8 cellular contexts compared by ENCODE assay signal in the genomic region with DNA sequence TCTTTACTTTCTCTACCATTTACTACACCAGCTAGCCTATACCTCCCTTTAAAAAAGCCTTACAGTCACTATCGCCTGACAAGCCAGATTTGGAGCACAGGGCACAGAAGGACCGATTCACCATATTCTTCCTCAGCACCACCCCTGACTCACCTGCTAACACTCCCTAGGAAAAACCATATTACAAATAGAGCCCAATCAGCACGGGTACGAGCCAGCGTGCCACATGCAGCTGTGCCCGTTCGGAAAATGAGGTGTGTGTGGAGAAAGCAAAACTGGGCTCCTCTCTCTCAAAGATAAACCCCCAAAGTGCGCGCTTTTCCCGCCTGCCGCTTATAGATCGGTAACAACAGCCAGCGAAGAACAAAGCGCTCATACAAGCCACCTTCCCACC. TPM values are rescaled to one million over a fixed set of nuclear protein-coding genes. Genes with fewer than 3 reads are reported as not detected.
DNase-seq lines count a peak whose midpoint lies in the region; ATAC-seq and TF ChIP-seq lines count a peak whose summit lies in the region.

No MANE protein-coding gene starts in this region.

- no peak for TF ChIP-seq POLR2A in heart left ventricle (IDR thresholded peaks at IDR 0.05)
- no peak for TF ChIP-seq POLR2A in GM18505 (IDR thresholded peaks at IDR 0.05; ENCODE audit: borderline replicate concordance, extremely low read depth, insufficient read depth, insufficient read length)

- peaks cover 4 to 59% (median 43%) of the 10 kb centered on the region in 12 donors for H3K4me1 ChIP-seq in heart left ventricle
- peaks cover 13 to 27% (median 24%) of the 10 kb centered on the region in 3 donors for H3K4me1 ChIP-seq in skeletal muscle tissue (ENCODE audit: control insufficient read depth in 3 of 3, insufficient read depth in 3 of 3, low read length in 3 of 3)

- H3K36me3 ChIP-seq in heart left ventricle (peaks cover 0 to 47% (median 42%) of the 10 kb centered on the region in 9 donors), skeletal muscle tissue (ENCODE audit: control insufficient read depth in 3 of 3, insufficient read depth in 3 of 3, low read length in 3 of 3) (peaks cover 13 to 32% (median 20%) of the 10 kb centered on the region in 3 donors)

- H3K4me3 ChIP-seq in heart left ventricle (peak overlapping the region; percentile 64 to 99 (median 93)), skeletal muscle tissue (ENCODE audit: low read length in 3 of 3) (peak overlapping the region; percentile 83 to 97 (median 96))

- H3K9ac ChIP-seq in skeletal muscle tissue (ENCODE audit: low read depth in 1 of 3, low read length in 3 of 3): peak overlapping the region; percentile 98 to 100 (median 99)

- H3K27ac ChIP-seq in heart left ventricle (peak overlapping the region; percentile 95 to 100 (median 99)), skeletal muscle tissue (ENCODE audit: low read depth, low read length) (peak overlapping the region; percentile 100)

- peaks cover 58% of the 10 kb centered on the region for H3K36me3 Mint-ChIP-seq in activated CD4-positive, alpha-beta memory T cell treated with anti-CD3 and anti-CD28 coated beads for 36 hours

- peak overlapping the region; percentile 98 for H3K27ac Mint-ChIP-seq in activated CD4-positive, alpha-beta memory T cell treated with anti-CD3 and anti-CD28 coated beads for 36 hours

- no peaks in the 10 kb centered on the region for H3K9me3 Mint-ChIP-seq in activated CD4-positive, alpha-beta memory T cell treated with anti-CD3 and anti-CD28 coated beads for 36 hours

- H3K27me3 Mint-ChIP-seq in activated CD4-positive, alpha-beta memory T cell treated with anti-CD3 and anti-CD28 coated beads for 36 hours: no peaks in the 10 kb centered on the region

- no peak for TF ChIP-seq CTCF in heart left ventricle (IDR thresholded peaks at IDR 0.05)

- peak overlapping the region; percentile 86 for H3K4me3 Mint-ChIP-seq in activated CD4-positive, alpha-beta memory T cell treated with anti-CD3 and anti-CD28 coated beads for 36 hours

- ATAC-seq in heart left ventricle: no peak
- ATAC-seq in left ventricle myocardium superior: no peak
- no peak for ATAC-seq in GM18505 (IDR thresholded peaks at IDR 0.05; ENCODE audit: unreplicated experiment)
- no peak for ATAC-seq in HG03159 (IDR thresholded peaks at IDR 0.05; ENCODE audit: unreplicated experiment)
- ATAC-seq in HG02623 (IDR thresholded peaks at IDR 0.05; ENCODE audit: unreplicated experiment): no peak

- CTCF ChIA-PET in activated CD4-positive, alpha-beta memory T cell treated with anti-CD3 and anti-CD28 coated beads for 36 hours (lab: Charles Lee): interaction anchor here (1.0 to 4.5 kb wide), 2 partner anchors 15 to 37 kb away, joined by 3 to 34 read pairs; no protein-coding TSS in a partner anchor

- no peaks in the 10 kb centered on the region for H3K27me3 ChIP-seq in heart left ventricle
- H3K27me3 ChIP-seq in skeletal muscle tissue (ENCODE audit: control insufficient read depth in 3 of 3, insufficient read depth in 3 of 3, low read length in 3 of 3): no peaks in the 10 kb centered on the region

- no peaks in the 10 kb centered on the region for H3K9me3 ChIP-seq in heart left ventricle
- H3K9me3 ChIP-seq in skeletal muscle tissue (ENCODE audit: control insufficient read depth in 3 of 3, low read length in 3 of 3): no peaks in the 10 kb centered on the region

- 0 to 1% (median 1%) methylated on average over 14 of the region's 14 CpGs for WGBS in heart left ventricle, 4 donors

- intact Hi-C loops in heart left ventricle (cut with DNase I): loop anchor here in 5 of 10 donors (5.0 kb wide), 2 partner anchors 44 to 49 kb away; a partner anchor contains a TSS
- intact Hi-C loops in left ventricle myocardium superior (cut with micrococcal nuclease): loop anchor here (5.0 kb wide), 1 partner anchor 36 kb away; no protein-coding TSS in a partner anchor
- intact Hi-C loops in activated CD4-positive, alpha-beta memory T cell treated with anti-CD3 and anti-CD28 coated beads for 36 hours (cut with micrococcal nuclease): loop anchor here (5.0 kb wide), 1 partner anchor 179 kb away; no protein-coding TSS in a partner anchor

- POLR2A ChIA-PET in activated CD4-positive, alpha-beta memory T cell treated with anti-CD3 and anti-CD28 coated beads for 36 hours (lab: Charles Lee): interaction anchor here (1.1 to 12.8 kb wide), 5 partner anchors 10 to 47 kb away, joined by 3 to 668 read pairs (median 4); a partner anchor contains a TSS

- peaks cover 51% of the 10 kb centered on the region for H3K4me1 Mint-ChIP-seq in activated CD4-positive, alpha-beta memory T cell treated with anti-CD3 and anti-CD28 coated beads for 36 hours (ENCODE audit: low read depth)

- no peak for DNase-seq in heart left ventricle
- no peak for DNase-seq in left ventricle myocardium superior
- DNase-seq in activated CD4-positive, alpha-beta memory T cell treated with anti-CD3 and anti-CD28 coated beads for 36 hours: no peak
- DNase-seq in hepatic stellate cell (ENCODE audit: low spot score): peak; percentile 10

RNA-seq across cellular contexts. Expression of a gene that starts 1.2 kb away (rescaled TPM):
- total RNA-seq in heart left ventricle: 10 to 100 TPM; 28.4 to 71.0 (median 59.0) TPM
- polyA plus RNA-seq in heart left ventricle: 10 to 100 TPM; 23.7 to 51.3 TPM
- 62.2 TPM for total RNA-seq in left ventricle myocardium superior
- total RNA-seq in activated CD4-positive, alpha-beta memory T cell treated with anti-CD3 and anti-CD28 coated beads for 36 hours: 100 to 1,000 TPM; 138 to 139 TPM
- 62.6 TPM for total RNA-seq in skeletal muscle tissue

RNA-seq across cellular contexts. Expression of a gene that starts 47.9 kb away (rescaled TPM):
- total RNA-seq in heart left ventricle (10 to 100 TPM; 23.3 to 41.8 (median 31.8) TPM), left ventricle myocardium superior (28.8 TPM), skeletal muscle tissue (117 TPM)
- polyA plus RNA-seq in heart left ventricle: 10 to 100 TPM; 30.6 to 37.3 TPM
- 10 to 100 TPM; 50.9 to 59.6 TPM for total RNA-seq in activated CD4-positive, alpha-beta memory T cell treated with anti-CD3 and anti-CD28 coated beads for 36 hours
